ENCODE assay signal across 14 cellular contexts in the genomic region with DNA sequence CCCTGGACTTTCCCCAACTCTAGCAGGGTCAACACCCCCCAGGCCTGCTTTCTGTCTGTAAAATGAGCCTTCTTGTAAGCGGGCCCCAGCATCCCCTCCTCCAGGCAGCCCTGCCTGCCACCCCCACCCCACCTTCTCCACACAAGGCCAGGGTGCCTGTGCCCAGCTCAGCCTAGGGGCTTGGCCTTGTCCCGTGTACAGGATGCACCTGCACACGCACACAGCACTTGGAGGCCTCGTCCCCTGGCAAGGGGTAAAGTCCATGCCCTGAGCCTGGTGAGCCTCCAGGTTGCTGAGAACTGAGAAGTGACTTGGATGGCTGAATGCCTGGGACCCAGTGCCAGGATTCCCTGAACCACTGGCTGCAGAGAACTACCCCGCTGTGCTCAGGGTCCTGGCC. TPM values are rescaled to one million over a fixed set of nuclear protein-coding genes. Genes with fewer than 3 reads are reported as not detected.
"Had no signal": no experiment of that assay in that cellular context is flagged by ENCODE, and none has a peak within 500 bp of the region (broad histone marks: within the 10 kb centered on the region; RNA-seq: fewer than 3 reads in every experiment).

No MANE protein-coding gene starts in this region.

- H3K9me3 ChIP-seq: heart left ventricle, testis had no signal

- H3K27ac Mint-ChIP-seq: activated CD4-positive, alpha-beta T cell treated with anti-CD3 and anti-CD28 coated beads for 36 hours; activated T-helper 1 cell treated with anti-CD3 and anti-CD28 coated beads, Interleukin-12 subunit alpha, Interleukin-12 subunit beta, Interleukin-2, Interleukin-4 antibody, amounts not matched to agents 30 ng/mL and 10 ng/mL and 1 ng/mL, durations not matched to agents 14 hours and 24 hours and 36 hours; stimulated activated naive CD8-positive, alpha-beta T cell treated with anti-CD3 and anti-CD28 coated beads, Interleukin-15, Interleukin-2, amounts not matched to agents 100 ng/mL and 50 ng/mL, for 24 hours had no signal

- H3K4me1 ChIP-seq: foreskin keratinocyte, parathyroid adenoma, testis had no signal

- FAIRE-seq: kidney had no signal

- ATAC-seq: activated CD4-positive, alpha-beta T cell treated with anti-CD3 and anti-CD28 coated beads for 36 hours; foreskin keratinocyte had no signal

- H3K4me3 Mint-ChIP-seq: activated CD4-positive, alpha-beta T cell treated with anti-CD3 and anti-CD28 coated beads for 36 hours; activated T-helper 1 cell treated with anti-CD3 and anti-CD28 coated beads, Interleukin-12 subunit alpha, Interleukin-12 subunit beta, Interleukin-2, Interleukin-4 antibody, amounts not matched to agents 30 ng/mL and 10 ng/mL and 1 ng/mL, durations not matched to agents 14 hours and 24 hours and 36 hours; stimulated activated naive CD8-positive, alpha-beta T cell treated with anti-CD3 and anti-CD28 coated beads, Interleukin-15, Interleukin-2, amounts not matched to agents 100 ng/mL and 50 ng/mL, for 24 hours had no signal

- H3K9ac ChIP-seq: parathyroid adenoma had no signal

- H3K79me2 ChIP-seq: parathyroid adenoma had no signal

- H3K27ac ChIP-seq: foreskin keratinocyte, heart left ventricle, parathyroid adenoma, testis had no signal

- H3K4me3 ChIP-seq: heart left ventricle, testis had no signal

- H3K27me3 ChIP-seq: testis had no signal

- H3K9me3 Mint-ChIP-seq: activated T-helper 1 cell treated with anti-CD3 and anti-CD28 coated beads, Interleukin-12 subunit alpha, Interleukin-12 subunit beta, Interleukin-2, Interleukin-4 antibody, amounts not matched to agents 30 ng/mL and 10 ng/mL and 1 ng/mL, durations not matched to agents 14 hours and 24 hours and 36 hours; neural crest cell; stimulated activated naive CD8-positive, alpha-beta T cell treated with anti-CD3 and anti-CD28 coated beads, Interleukin-15, Interleukin-2, amounts not matched to agents 100 ng/mL and 50 ng/mL, for 24 hours had no signal

- H2AFZ ChIP-seq: parathyroid adenoma had no signal

- DNase-seq: activated CD4-positive, alpha-beta T cell treated with anti-CD3 and anti-CD28 coated beads for 36 hours; activated naive CD4-positive, alpha-beta T cell; aorta; foreskin keratinocyte; heart left ventricle; kidney; stimulated activated CD4-positive, alpha-beta T cell treated with anti-CD3 and anti-CD28 coated beads, Interleukin-15, amount 100 ng/mL, for 24 hours; stimulated activated CD4-positive, alpha-beta T cell treated with anti-CD3 and anti-CD28 coated beads, Interleukin-4, amount 100 ng/mL, for 24 hours; testis; WERI-Rb-1 had no signal

RNA-seq across cellular contexts. Expression of gene TM6SF2, which starts 1.6 kb away (rescaled TPM):
- total RNA-seq: activated CD4-positive, alpha-beta T cell treated with anti-CD3 and anti-CD28 coated beads for 36 hours; activated T-helper 1 cell treated with anti-CD3 and anti-CD28 coated beads, Interleukin-12 subunit alpha, Interleukin-12 subunit beta, Interleukin-2, Interleukin-4 antibody, amounts not matched to agents 30 ng/mL and 10 ng/mL and 1 ng/mL, durations not matched to agents 14 hours and 24 hours and 36 hours; foreskin keratinocyte had no signal
